ENCODE assay signal across 8 cellular contexts in genomic region chr1:223129229-223129851, GRCh38.
DNase-seq lines count a peak whose midpoint lies in the region; ATAC-seq and TF ChIP-seq lines count a peak whose summit lies in the region.

No MANE protein-coding gene starts in this region.

- H3K27me3 ChIP-seq in brain microvascular endothelial cell (replicated peaks): peaks cover 2% of the 10 kb centered on the region

- peak overlapping the region; percentile 44 for H3K4me3 ChIP-seq in brain microvascular endothelial cell (ENCODE audit: low read depth, low read length)

- no peaks in the 10 kb centered on the region for H3K36me3 ChIP-seq in brain microvascular endothelial cell (replicated peaks)

- in situ Hi-C loops in brain microvascular endothelial cell (cut with HindIII; ENCODE audit: low pct_ligation_motif_present, low sequenced_read_pairs): no loop called here

- peak; percentile 94 for TF ChIP-seq CTCF in brain microvascular endothelial cell (IDR thresholded peaks at IDR 0.05; ENCODE audit: low read depth, low read length, missing control alignments)

- DNase-seq in EH (ENCODE audit: low read depth): peak; percentile 49
- peak; percentile 64 for DNase-seq in T-helper 9 cell
- DNase-seq in brain microvascular endothelial cell: peak; percentile 25
- DNase-seq in iris pigment epithelial cell (ENCODE audit: low read depth): peak; percentile 32
- peak; percentile 26 to 53 for DNase-seq in stimulated activated CD4-positive, alpha-beta T cell treated with anti-CD3 and anti-CD28 coated beads, Interleukin-1b, Interleukin-23, amount 100 ng/mL, for 1 hour (ENCODE audit: low read depth in 2 of 2)
- DNase-seq in NCI-H524 (lab: John Stamatoyannopoulos, UW): no peak

- no peak overlapping the region for H3K27ac ChIP-seq in brain microvascular endothelial cell

- ATAC-seq in HG02885 (IDR thresholded peaks at IDR 0.05; ENCODE audit: poor library complexity, unreplicated experiment): peak; percentile 50
- no peak for ATAC-seq in GM18868 (IDR thresholded peaks at IDR 0.05; ENCODE audit: unreplicated experiment)

Comparison
In these comparisons a context has a peak if more than half of its experiments do, and no peak if none do; other contexts are left out.
1. DNase-seq: peak in EH (single experiment), T-helper 9 cell (single experiment), brain microvascular endothelial cell (single experiment), iris pigment epithelial cell (single experiment) and stimulated activated CD4-positive, alpha-beta T cell treated with anti-CD3 and anti-CD28 coated beads, Interleukin-1b, Interleukin-23, amount 100 ng/mL, for 1 hour (2 of 2); none in NCI-H524 (0 of 2).